17 cellular contexts compared by ENCODE assay signal in genomic region chr16:48247311-48247710, GRCh38. TPM values are rescaled to one million over a fixed set of nuclear protein-coding genes. Genes with fewer than 3 reads are reported as not detected.
A peak's percentile ranks its signal among the peaks of the same experiment; 100 is the strongest.
DNase-seq lines count a peak whose midpoint lies in the region; ATAC-seq, FAIRE-seq and TF ChIP-seq lines count a peak whose summit lies in the region.
"Had no signal": no experiment of that assay in that cellular context is flagged by ENCODE, and none has a peak within 500 bp of the region (broad histone marks: within the 10 kb centered on the region; RNA-seq: fewer than 3 reads in every experiment).

Gene ABCC11 (minus strand): TSS chr16:48247539. CDS start chr16:48231921, 15,618 bp downstream.

- H4K20me1 ChIP-seq in HepG2 (ENCODE audit: insufficient read depth, low read length), result peaks cover 8% of the 10 kb centered on the region; the same call in 1 of the 2 replicates

- TF ChIP-seq POLR2A in HepG2 (IDR thresholded peaks at IDR 0.05; ENCODE audit: insufficient read depth in 1 of 2, low read depth in 2 of 2, low read length in 2 of 2) (no peak), thyroid gland (IDR thresholded peaks at IDR 0.05) (no peak)

- H3K4me1 Mint-ChIP-seq in activated T-cell treated with anti-CD3 and anti-CD28 coated beads, Interleukin-2, amount 50 U/mL, for 24 hours (ENCODE audit: low read depth), result peaks cover 58% of the 10 kb centered on the region
- peaks cover 58% of the 10 kb centered on the region for H3K4me1 Mint-ChIP-seq in activated naive CD8-positive, alpha-beta T cell (ENCODE audit: low read depth)

- FAIRE-seq in HepG2 (lab: Jason Lieb, UNC), result no peak
- FAIRE-seq: RCC 7860, TTC549 had no signal

- H3K9me3 Mint-ChIP-seq in activated T-cell treated with anti-CD3 and anti-CD28 coated beads, Interleukin-2, amount 50 U/mL, for 24 hours, result no peaks in the 10 kb centered on the region
- H3K9me3 Mint-ChIP-seq in activated naive CD8-positive, alpha-beta T cell (ENCODE audit: low read depth), result no peaks in the 10 kb centered on the region

- BruUV-seq in HepG2 (replicated peaks; lab: Mats Ljungman, UMichigan), result no TSS peak

- 66% methylated on average over 4 of the region's 4 CpGs for WGBS in HepG2 (ENCODE audit: low lambda C conversion rate)
- WGBS in thyroid gland, 2 donors, result 26 to 35% methylated on average over 4 of the region's 4 CpGs

- peaks cover 65% of the 10 kb centered on the region for H3K79me2 ChIP-seq in HepG2 (ENCODE audit: insufficient read depth, low read length)

- CTCF ChIA-PET in HepG2 (lab: Yijun Ruan, JAX; ENCODE audit: low intra/inter-chr PET ratio, low total read pairs), result no interaction called here

- peak within 1 kb of the TSS; percentile 19 for H3K27ac ChIP-seq in HepG2 (ENCODE audit: extremely low read length, insufficient read depth, low read length)
- H3K27ac ChIP-seq in thyroid gland, result peak within 1 kb of the TSS; percentile 84 to 87 (median 87)
- H3K27ac ChIP-seq: cardiac muscle cell had no signal

- POLR2A ChIA-PET in HepG2 (lab: Yijun Ruan, JAX), result interaction anchor here (1.3 kb wide), 1 partner anchor 12 kb away, joined by 3 read pairs; no protein-coding TSS in a partner anchor

- no peak for TF ChIP-seq EP300 in HepG2 (IDR thresholded peaks at IDR 0.05; ENCODE audit: low read depth in 2 of 2, low read length in 2 of 2)
- TF ChIP-seq EP300 in HepG2 (CRISPR knock-in tag; IDR thresholded peaks at IDR 0.05; ENCODE audit: borderline replicate concordance), result no peak

- H3K4me3 ChIP-seq in HepG2 (replicated peaks in 1 of 3; ENCODE audit: insufficient read depth in 1 of 3, low read depth in 2 of 3, low read length in 3 of 3) (peak within 1 kb of the TSS in 1 of 3 experiments; percentile 93; a peak in 1 of 6 replicates), thyroid gland (replicated peaks in 1 of 3) (peak within 1 kb of the TSS in 1 of 3 donors; percentile 10)
- H3K4me3 ChIP-seq: cardiac muscle cell had no signal

- no peak for ATAC-seq in HepG2
- ATAC-seq in GM21825 (IDR thresholded peaks at IDR 0.05; ENCODE audit: unreplicated experiment), result no peak
- no peak for ATAC-seq in HG02623 (IDR thresholded peaks at IDR 0.05; ENCODE audit: unreplicated experiment)

- H3K36me3 Mint-ChIP-seq in activated T-cell treated with anti-CD3 and anti-CD28 coated beads, Interleukin-2, amount 50 U/mL, for 24 hours (ENCODE audit: low read depth), result peaks cover 21% of the 10 kb centered on the region
- peaks cover 3% of the 10 kb centered on the region for H3K36me3 Mint-ChIP-seq in activated naive CD8-positive, alpha-beta T cell

- peak within 1 kb of the TSS; percentile 59 for H3K27ac Mint-ChIP-seq in activated T-cell treated with anti-CD3 and anti-CD28 coated beads, Interleukin-2, amount 50 U/mL, for 24 hours
- peak within 1 kb of the TSS; percentile 68 for H3K27ac Mint-ChIP-seq in activated naive CD8-positive, alpha-beta T cell

- H3K9ac ChIP-seq in HepG2 (ENCODE audit: insufficient read depth, low read depth, low read length), result peak within 1 kb of the TSS; percentile 31; the same call in 1 of the 2 replicates

- H3K4me3 Mint-ChIP-seq in activated T-cell treated with anti-CD3 and anti-CD28 coated beads, Interleukin-2, amount 50 U/mL, for 24 hours, result peak within 1 kb of the TSS; percentile 85
- H3K4me3 Mint-ChIP-seq in activated naive CD8-positive, alpha-beta T cell, result peak within 1 kb of the TSS; percentile 96

- no peaks in the 10 kb centered on the region; a peak in 1 of 5 replicates for H3K27me3 ChIP-seq in HepG2 (ENCODE audit: control insufficient read depth in 1 of 2, insufficient read depth in 2 of 2, low read length in 2 of 2)
- H3K27me3 ChIP-seq in thyroid gland, result no peaks in the 10 kb centered on the region
- H3K27me3 ChIP-seq: cardiac muscle cell had no signal

- peak within 1 kb of the TSS; percentile 93; the same call in 1 of the 2 replicates for H3K4me2 ChIP-seq in HepG2 (ENCODE audit: low read depth, low read length)

- TF ChIP-seq CTCF in HepG2 (CRISPR knock-in tag; IDR thresholded peaks at IDR 0.05) (no peak), thyroid gland (IDR thresholded peaks at IDR 0.05) (no peak)

- no peak within 1 kb of the TSS for H2AFZ ChIP-seq in HepG2 (ENCODE audit: low read length)

- in situ Hi-C loops in HepG2 (cut with HindIII; ENCODE audit: extremely low pct_ligation_motif_present, low pct_unique_long_range_greater_than_20kb), result no loop called here

- H3K4me1 ChIP-seq in HepG2 (ENCODE audit: insufficient read depth, low read length) (peaks cover 34% of the 10 kb centered on the region), thyroid gland (peaks cover 43 to 44% of the 10 kb centered on the region in 2 donors)

- H3K27me3 Mint-ChIP-seq in activated T-cell treated with anti-CD3 and anti-CD28 coated beads, Interleukin-2, amount 50 U/mL, for 24 hours, result no peaks in the 10 kb centered on the region
- H3K27me3 Mint-ChIP-seq in activated naive CD8-positive, alpha-beta T cell, result no peaks in the 10 kb centered on the region

- H3K9me3 ChIP-seq in HepG2 (ENCODE audit: low read length), result no peaks in the 10 kb centered on the region
- H3K9me3 ChIP-seq in thyroid gland, result no peaks in the 10 kb centered on the region

- intact Hi-C loops in HepG2 (cut with micrococcal nuclease; ENCODE audit: unreplicated experiment), result no loop called here
- intact Hi-C loops in thyroid gland (cut with DNase I), result no loop called here

- H3K36me3 ChIP-seq in HepG2 (replicated peaks in 1 of 2; ENCODE audit: control insufficient read depth in 1 of 2, insufficient read depth in 2 of 2, low read length in 2 of 2) (peaks cover 2 to 11% of the 10 kb centered on the region in 2 experiments; a peak in 4 of 5 replicates), thyroid gland (no peaks in the 10 kb centered on the region)
- H3K36me3 ChIP-seq: cardiac muscle cell had no signal

- TF ChIP-seq RAD21 in HepG2 (CRISPR knock-in tag; IDR thresholded peaks at IDR 0.05), result no peak

- no peak for DNase-seq in activated T-cell treated with anti-CD3 and anti-CD28 coated beads, Interleukin-2, amount 50 U/mL, for 24 hours
- DNase-seq in activated T-cell treated with anti-CD3 and anti-CD28 coated beads, Interleukin-2, amount 50 U/mL, for 48 hours, result no peak
- no peak for DNase-seq in HepG2 (ENCODE audit: low spot score)
- DNase-seq in thyroid gland, result peak; percentile 28 to 52
- no peak for DNase-seq in NK-92 treated with Interleukin-12 subunit alpha and Interleukin-12 subunit beta, amount 100 ng/mL, for 24 hours (lab: John Stamatoyannopoulos, UW)
- DNase-seq: DMS79 treated with DMSO at 0.1 percent for 48 hours, GOT3, NCI-H1092, NCI-H510A, trophoblast cell had no signal

TF ChIP-seq in HepG2, 621 proteins besides CTCF, POLR2A, EP300 and RAD21 (continues in another document):
- no peak for TF ChIP-seq IRF1 (CRISPR knock-in tag; IDR thresholded peaks at IDR 0.05; ENCODE audit: low read depth)
- no peak for TF ChIP-seq BCL6 (CRISPR knock-in tag; IDR thresholded peaks at IDR 0.05)
- TF ChIP-seq ZMAT3 (CRISPR knock-in tag; conservative IDR thresholded peaks at IDR 0.05), result no peak
- TF ChIP-seq IRX3 (CRISPR knock-in tag; IDR thresholded peaks at IDR 0.05; ENCODE audit: borderline replicate concordance, low read depth), result no peak
- no peak for TF ChIP-seq HNRNPLL (IDR thresholded peaks at IDR 0.05; ENCODE audit: low read depth, low read length, poor library complexity, severe bottlenecking)
- no peak for TF ChIP-seq ATRX (CRISPR knock-in tag; IDR thresholded peaks at IDR 0.05; ENCODE audit: borderline replicate concordance)
- no peak for TF ChIP-seq CSRNP2 (CRISPR knock-in tag; conservative IDR thresholded peaks at IDR 0.05; ENCODE audit: low read depth)
- TF ChIP-seq POLR2AphosphoS2 (IDR thresholded peaks at IDR 0.05; ENCODE audit: low read depth, low read length), result no peak

RNA-seq across cellular contexts. Expression of gene ABCC11, which starts in this region (rescaled TPM):
- total RNA-seq in HepG2 (2016; rRNA removed; fragmentation: Illumina TruSeq; extraction: Trizol) (1.0 and 1.2 TPM in 2 replicates), thyroid gland (under 1 TPM in 1 of 4 donors, not detected in 3; 0.27 TPM)
- 0.09 and 0.20 TPM in 2 replicates for total RNA-seq in HepG2 (2016; cell fraction: cytosol; rRNA removed; fragmentation: Illumina TruSeq; extraction: Trizol; ENCODE audit: low read depth)
- 0.89 and 1.7 TPM in 2 replicates for total RNA-seq in HepG2 (2016; cell fraction: insoluble cytoplasmic fraction; rRNA removed; fragmentation: Illumina TruSeq; extraction: Trizol)
- 0.34 and 0.62 TPM in 2 replicates for total RNA-seq in HepG2 (2016; cell fraction: membrane; rRNA removed; fragmentation: Illumina TruSeq; extraction: Trizol)
- 0.62 and 0.81 TPM in 2 replicates for total RNA-seq in HepG2 (2016; cell fraction: nucleus; rRNA removed; fragmentation: Illumina TruSeq; extraction: Trizol)
- polyA plus RNA-seq in HepG2 (2011; rRNA removed), result 1.4 and 2.2 TPM in 2 replicates
- polyA plus RNA-seq in HepG2 (2011; cell fraction: cytosol; rRNA removed), result 1.1 and 1.3 TPM in 2 replicates
- polyA plus RNA-seq in HepG2 (2011; cell fraction: nucleus; rRNA removed), result 1.2 and 1.6 TPM in 2 replicates
- 0.80 and 1.1 TPM in 2 replicates for polyA plus RNA-seq in HepG2 (2012)
- 0.10 and 0.20 TPM in 2 replicates for polyA plus RNA-seq in HepG2 (2016; cell fraction: cytosol; fragmentation: Illumina TruSeq; extraction: Trizol; ENCODE audit: low read depth)
- 1.0 and 1.2 TPM in 2 replicates for polyA plus RNA-seq in HepG2 (2016; cell fraction: insoluble cytoplasmic fraction; fragmentation: Illumina TruSeq; extraction: Trizol; ENCODE audit: low read depth)
- polyA plus RNA-seq in HepG2 (2016; cell fraction: membrane; fragmentation: Illumina TruSeq; extraction: Trizol; ENCODE audit: low read depth), result 0.32 and 0.61 TPM in 2 replicates
- polyA plus RNA-seq in HepG2 (2016; cell fraction: nucleus; fragmentation: Illumina TruSeq; extraction: Trizol; ENCODE audit: insufficient read depth, low read depth), result 0.83 and 1.9 TPM in 2 replicates
- polyA minus RNA-seq in HepG2 (2011; rRNA and poly(A)+ RNA removed; ENCODE audit: low replicate concordance), result 0.51 and 3.8 TPM in 2 replicates
- 0.88 and 1.8 TPM in 2 replicates for polyA minus RNA-seq in HepG2 (2011; cell fraction: cytosol; rRNA and poly(A)+ RNA removed)
- 0.64 and 1.4 TPM in 2 replicates for polyA minus RNA-seq in HepG2 (2011; cell fraction: nucleus; rRNA and poly(A)+ RNA removed)
- total RNA-seq: HT1080 had no signal

Comparison
In these comparisons a context has a peak if more than half of its experiments do, and no peak if none do; other contexts are left out.
1. Peak in DNase-seq and H3K27ac ChIP-seq in thyroid gland; RNA of the gene not detected or under 1 TPM.